28 cellular contexts compared by ENCODE assay signal in the genomic region with DNA sequence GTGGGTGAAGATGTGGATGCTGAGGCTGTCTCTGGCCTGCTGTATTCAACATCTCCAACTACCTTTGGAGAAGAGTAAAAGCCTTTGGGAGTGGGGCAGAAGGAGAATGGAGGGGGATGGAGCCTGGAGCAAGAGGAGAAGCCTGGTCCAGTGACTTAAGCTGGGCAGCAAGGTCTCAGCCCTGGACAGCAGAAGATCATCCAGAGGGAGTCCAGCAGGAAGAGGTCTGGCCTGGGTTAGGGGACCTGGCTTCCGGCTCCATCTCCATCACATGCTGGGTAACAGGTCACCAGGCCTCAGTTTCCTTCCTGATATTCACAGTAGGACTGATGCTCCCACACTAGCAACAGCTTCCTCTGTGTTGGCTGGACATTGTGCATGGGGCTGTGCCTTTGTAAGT. TPM values are rescaled to one million over a fixed set of nuclear protein-coding genes. Genes with fewer than 3 reads are reported as not detected.
"Had no signal": no experiment of that assay in that cellular context is flagged by ENCODE, and none has a peak within 500 bp of the region (broad histone marks: within the 10 kb centered on the region; RNA-seq: fewer than 3 reads in every experiment).

No MANE protein-coding gene starts in this region.

- H3K27ac ChIP-seq: coronary artery, dorsolateral prefrontal cortex, epithelial cell of prostate, esophagus squamous epithelium, gastrocnemius medialis, heart right ventricle, left lung, lower lobe of right lung had no signal

- ATAC-seq: effector memory CD8-positive, alpha-beta T cell; esophagus mucosa; gastrocnemius medialis; heart right ventricle; left cardiac atrium; left lung; left ventricle myocardium superior; lower lobe of right lung; mucosa of descending colon had no signal

- H3K4me3 Mint-ChIP-seq: effector memory CD8-positive, alpha-beta T cell; endodermal cell; mesothelial cell of epicardium had no signal

- DNase-seq: dermis blood vessel endothelial cell; dorsolateral prefrontal cortex; effector CD8-positive, alpha-beta T cell; effector memory CD8-positive, alpha-beta T cell; erythroblast; esophagus squamous epithelium; foreskin fibroblast; foreskin melanocyte; gastrocnemius medialis; glutamatergic neuron; heart right ventricle; hippocampal formation; left cardiac atrium; left lung; left ventricle myocardium superior; lower lobe of right lung; mesenchymal stem cell; mucosa of descending colon had no signal

- H3K9me3 ChIP-seq: esophagus squamous epithelium, gastrocnemius medialis, heart right ventricle, left lung, lower lobe of right lung, mucosa of descending colon had no signal

- H3K36me3 ChIP-seq: esophagus squamous epithelium, gastrocnemius medialis, heart right ventricle, left lung, lower lobe of right lung had no signal

- H3K4me3 ChIP-seq: coronary artery, dorsolateral prefrontal cortex, esophagus squamous epithelium, gastrocnemius medialis, heart right ventricle, left lung, lower lobe of right lung, mucosa of descending colon had no signal

- H3K27ac Mint-ChIP-seq: effector memory CD8-positive, alpha-beta T cell; endodermal cell; mesothelial cell of epicardium had no signal

- H3K36me3 Mint-ChIP-seq: mesothelial cell of epicardium had no signal

- FAIRE-seq: colon, endometrium, islet of Langerhans, keratinocyte had no signal

- H3K9me3 Mint-ChIP-seq: effector memory CD8-positive, alpha-beta T cell; mesothelial cell of epicardium had no signal

RNA-seq across cellular contexts. Expression of a gene that starts 3.8 kb away (rescaled TPM):
- total RNA-seq: esophagus mucosa, gastrocnemius medialis, left cardiac atrium, left ventricle myocardium superior, lower leg skin had no signal
- polyA plus RNA-seq: heart right ventricle, keratinocyte had no signal
